In the genomic region with DNA sequence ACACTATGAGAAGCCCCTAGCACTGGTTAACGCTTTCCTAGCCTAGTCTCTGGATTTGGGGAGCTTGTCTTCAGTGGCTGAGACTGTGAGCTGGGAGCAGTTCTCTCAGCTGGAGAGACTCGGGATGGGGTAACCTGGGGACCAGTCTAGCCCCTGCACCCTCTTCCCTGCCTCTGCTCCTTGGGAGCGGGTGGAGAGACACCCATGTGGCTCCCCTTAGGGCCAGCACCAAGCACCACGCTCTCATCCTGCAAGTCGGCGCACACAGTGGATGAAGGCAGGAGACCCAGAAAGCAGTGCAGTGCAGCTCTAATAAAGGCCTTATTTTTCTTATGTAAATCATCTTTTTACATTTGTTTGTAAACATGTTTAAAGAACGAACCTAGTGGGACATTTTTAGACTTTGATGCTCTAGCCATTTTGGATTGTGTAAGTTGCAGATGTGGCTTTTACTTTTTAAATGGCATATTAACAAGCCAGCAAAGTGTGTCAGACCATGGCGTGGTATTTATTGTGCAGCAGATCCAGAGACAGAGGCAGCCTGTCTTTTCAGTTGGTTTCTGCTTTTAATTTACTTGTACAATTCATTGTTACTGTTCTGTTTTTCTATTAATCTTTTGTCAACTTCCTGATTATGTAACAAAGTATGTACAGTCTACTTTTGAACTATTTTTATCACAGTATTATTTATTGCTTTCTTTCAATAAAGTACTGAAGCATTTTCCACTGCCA, we compare ENCODE assay signal across 24 cellular contexts. TPM values are rescaled to one million over a fixed set of nuclear protein-coding genes. Genes with fewer than 3 reads are reported as not detected.
DNase-seq lines count a peak whose midpoint lies in the region; ATAC-seq and TF ChIP-seq lines count a peak whose summit lies in the region.
"Had no signal": no experiment of that assay in that cellular context is flagged by ENCODE, and none has a peak within 500 bp of the region (broad histone marks: within the 10 kb centered on the region; RNA-seq: fewer than 3 reads in every experiment).

No MANE protein-coding gene starts in this region.

- H3K27ac ChIP-seq in HUES64 (ENCODE audit: low read depth, low read length): 0 out of 2 replicates have a peak overlapping the region, but pooled peaks have one; percentile 43
- H3K27ac ChIP-seq in caudate nucleus (ENCODE audit: low read depth, low read length): peak overlapping the region; percentile 78
- H3K27ac ChIP-seq in suprapubic skin: peak overlapping the region; percentile 14
- H3K27ac ChIP-seq: BLaER1, heart right ventricle had no signal

- TF ChIP-seq EP300 in suprapubic skin (IDR thresholded peaks at IDR 0.05): no peak

- 95% methylated on average over 8 of the region's 8 CpGs for WGBS in HUES64
- WGBS in suprapubic skin: 69% methylated on average over 7 of the region's 8 CpGs

- peak in 1 of 61 donors; percentile 10 for DNase-seq in caudate nucleus (lab: John Stamatoyannopoulos, UW)
- peak; percentile 34 for DNase-seq in inferior parietal cortex (ENCODE audit: extremely low spot score)
- no peak for DNase-seq in suprapubic skin (ENCODE audit: low spot score in 2 of 2)
- DNase-seq in SIG-M5 treated with dmso at 0.1 percent for 504 hours (lab: John Stamatoyannopoulos, UW; ENCODE audit: unreplicated experiment): no peak
- DNase-seq in NOMO-1 (lab: John Stamatoyannopoulos, UW; ENCODE audit: unreplicated experiment in 2 of 2): no peak
- DNase-seq: ACHN; activated CD4-positive, alpha-beta memory T cell treated with anti-CD3 and anti-CD28 coated beads for 36 hours; activated CD8-positive, alpha-beta memory T cell treated with anti-CD3 and anti-CD28 coated beads, Interleukin-2, amount 50 U/mL, for 4 hours; anterior cingulate cortex; central memory CD4-positive, alpha-beta T cell; heart right ventricle; KG1; NCI-H1417; NCI-H2081; NCI-H345; stimulated activated CD4-positive, alpha-beta T cell treated with anti-CD3 and anti-CD28 coated beads, Interleukin-4, amount 100 ng/mL, for 4 hours; T-cell had no signal

- no peaks in the 10 kb centered on the region for H3K27me3 ChIP-seq in HUES64 (ENCODE audit: insufficient read depth, low read length)
- no peaks in the 10 kb centered on the region for H3K27me3 ChIP-seq in suprapubic skin
- H3K27me3 ChIP-seq: BLaER1, SJSA1 had no signal

- H3K36me3 ChIP-seq in HUES64 (ENCODE audit: insufficient read depth, low read length) (peaks cover 62% of the 10 kb centered on the region), suprapubic skin (peaks cover 39% of the 10 kb centered on the region)

- TF ChIP-seq POLR2A in suprapubic skin (IDR thresholded peaks at IDR 0.05): no peak

- no peaks in the 10 kb centered on the region for H3K9me3 ChIP-seq in HUES64 (ENCODE audit: insufficient read depth, low read depth, low read length)
- no peaks in the 10 kb centered on the region for H3K9me3 ChIP-seq in suprapubic skin
- H3K9me3 ChIP-seq: BLaER1, heart right ventricle, SJSA1 had no signal

- H3K9ac ChIP-seq in HUES64 (ENCODE audit: low read depth, low read length): no peak overlapping the region
- H3K9ac ChIP-seq: BLaER1 had no signal

- H3K4me1 ChIP-seq in HUES64 (ENCODE audit: insufficient read depth, low read length): peaks cover 15% of the 10 kb centered on the region
- no peaks in the 10 kb centered on the region for H3K4me1 ChIP-seq in suprapubic skin
- H3K4me1 ChIP-seq: BLaER1, heart right ventricle had no signal

- TF ChIP-seq CTCF in suprapubic skin (IDR thresholded peaks at IDR 0.05): no peak

- no peak overlapping the region for H3K4me3 ChIP-seq in HUES64 (ENCODE audit: low read length)
- no peak overlapping the region for H3K4me3 ChIP-seq in suprapubic skin
- H3K4me3 ChIP-seq: BLaER1, heart right ventricle, lung, SJSA1 had no signal

- no peak for ATAC-seq in HG03354 (IDR thresholded peaks at IDR 0.05; ENCODE audit: poor library complexity, severe bottlenecking, unreplicated experiment)
- ATAC-seq: sciatic nerve; stimulated activated memory B cell treated with anti-CD40 and anti-IgM and Interleukin-4, amounts not matched to agents 10 μg/mL and 1 μg/mL and 100 μg/mL, for 72 hours; T-cell had no signal

RNA-seq across cellular contexts. Expression of a gene that starts 14.5 kb away (rescaled TPM):
- 96.6 TPM for polyA plus RNA-seq in HUES64 (2013, experiment 1 of 2)
- 97.4 TPM for polyA plus RNA-seq in HUES64 (2013, experiment 2 of 2)
- 100 to 1,000 TPM; 179 to 458 (median 200) TPM for total RNA-seq in suprapubic skin

Comparison
In these comparisons a context has a peak if more than half of its experiments do, and no peak if none do; other contexts are left out.
1. H3K27ac ChIP-seq: peak in every context shown above with its lines; median percentile 78 in caudate nucleus; 43 in HUES64; 14 in suprapubic skin.